ENCODE assay signal across 19 cellular contexts in the genomic region with DNA sequence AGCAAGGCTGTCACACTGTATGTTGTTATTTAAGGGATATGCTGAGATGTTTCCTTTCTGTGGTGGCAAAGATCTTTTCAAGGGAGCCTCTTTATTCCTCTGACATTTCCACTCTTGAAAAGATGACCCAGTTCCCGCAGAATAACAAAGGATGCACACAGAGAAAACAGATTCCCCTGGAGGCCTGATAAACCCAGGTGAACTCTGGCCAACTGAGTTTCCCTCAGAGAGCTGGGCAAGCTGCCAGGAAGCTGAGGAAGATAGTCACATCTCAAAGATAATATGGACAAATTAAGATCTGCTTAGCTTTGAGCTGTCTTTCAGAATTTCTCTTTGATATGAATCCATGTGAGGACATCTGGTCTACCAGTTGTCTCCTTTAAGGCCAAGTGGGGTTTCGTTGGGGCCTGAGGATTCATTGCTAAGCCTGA. TPM values are rescaled to one million over a fixed set of nuclear protein-coding genes. Genes with fewer than 3 reads are reported as not detected.
DNase-seq lines count a peak whose midpoint lies in the region; ATAC-seq and TF ChIP-seq lines count a peak whose summit lies in the region.
"Had no signal": no experiment of that assay in that cellular context is flagged by ENCODE, and none has a peak within 500 bp of the region (broad histone marks: within the 10 kb centered on the region; RNA-seq: fewer than 3 reads in every experiment).

No MANE protein-coding gene starts in this region.

- H3K36me3 ChIP-seq in smooth muscle cell (ENCODE audit: low read depth) (no peaks in the 10 kb centered on the region), mucosa of descending colon (ENCODE audit: low read depth) (no peaks in the 10 kb centered on the region)
- H3K36me3 ChIP-seq: neutrophil, thyroid gland had no signal

- no peaks in the 10 kb centered on the region for H3K27me3 ChIP-seq in smooth muscle cell (ENCODE audit: low read depth)
- H3K27me3 ChIP-seq: neutrophil, thyroid gland had no signal

- H3K4me3 ChIP-seq in epithelial cell of esophagus (ENCODE audit: low read length) = no peak overlapping the region
- no peak overlapping the region for H3K4me3 ChIP-seq in smooth muscle cell
- H3K4me3 ChIP-seq in mucosa of descending colon = no peak overlapping the region
- H3K4me3 ChIP-seq: thyroid gland had no signal

- H2AFZ ChIP-seq in smooth muscle cell (ENCODE audit: low read depth) = peak overlapping the region; percentile 6

- WGBS in smooth muscle cell (ENCODE audit: low lambda C conversion rate) = 84% methylated on average over 2 of the region's 2 CpGs

- TF ChIP-seq CTCF in epithelial cell of esophagus (IDR thresholded peaks at IDR 0.05; ENCODE audit: insufficient read depth, low read depth, low read length, missing control alignments) = no peak
- no peak for TF ChIP-seq CTCF in smooth muscle cell (IDR thresholded peaks at IDR 0.05; ENCODE audit: borderline replicate concordance, insufficient read depth, poor library complexity, severe bottlenecking)
- no peak for TF ChIP-seq CTCF in mucosa of descending colon (IDR thresholded peaks at IDR 0.05)

- no peaks in the 10 kb centered on the region for H3K79me2 ChIP-seq in smooth muscle cell (ENCODE audit: low read depth)

- DNase-seq in NCI-H2227 (lab: John Stamatoyannopoulos, UW; ENCODE audit: unreplicated experiment) (peak; percentile 10), NCI-H2227 treated with DMSO at 0.1 percent for 48 hours (lab: John Stamatoyannopoulos, UW) (no peak), NCI-H2196 treated with DMSO at 0.1 percent for 48 hours (lab: John Stamatoyannopoulos, UW; ENCODE audit: unreplicated experiment) (peak; percentile 15), epithelial cell of esophagus (ENCODE audit: low read depth) (peak; percentile 34), smooth muscle cell (lab: John Stamatoyannopoulos, UW; ENCODE audit: unreplicated experiment) (no peak), mucosa of descending colon (no peak)
- DNase-seq in activated CD4-positive, CD25-positive, alpha-beta regulatory T cell treated with anti-CD3 and anti-CD28 coated beads, Interleukin-2, amount 50 U/mL, for 72 hours = no peak
- DNase-seq: activated CD4-positive, CD25-positive, alpha-beta regulatory T cell; activated CD8-positive, alpha-beta memory T cell treated with anti-CD3 and anti-CD28 coated beads for 24 hours; CD4-positive, alpha-beta T cell; cortex of kidney; kidney; NCI-H1092; stimulated activated naive B cell treated with anti-CD40 and anti-IgM and Interleukin-4, amounts not matched to agents 10 μg/mL and 1 μg/mL and 100 μg/mL, for 72 hours had no signal

- intact Hi-C loops in mucosa of descending colon (cut with DNase I, micrococcal nuclease) = no loop called here

- H3K4me2 ChIP-seq in smooth muscle cell = peak overlapping the region; percentile 42

- H3K27ac ChIP-seq in smooth muscle cell (ENCODE audit: low read depth) = peak overlapping the region; percentile 14
- H3K27ac ChIP-seq: neutrophil, thyroid gland had no signal

- H3K9me3 ChIP-seq in smooth muscle cell (replicated peaks; ENCODE audit: low read depth) (no peaks in the 10 kb centered on the region), mucosa of descending colon (no peaks in the 10 kb centered on the region)
- H3K9me3 ChIP-seq: neutrophil, thyroid gland had no signal

- H3K4me1 ChIP-seq in smooth muscle cell (ENCODE audit: low read depth) (no peaks in the 10 kb centered on the region), mucosa of descending colon (ENCODE audit: low read depth) (no peaks in the 10 kb centered on the region)
- H3K4me1 ChIP-seq: thyroid gland had no signal

- H3F3A ChIP-seq in smooth muscle cell (ENCODE audit: low read depth) = no peaks in the 10 kb centered on the region

- no peak overlapping the region for H3K9ac ChIP-seq in smooth muscle cell (ENCODE audit: low read depth)

- no peak for ATAC-seq in HG03045 (IDR thresholded peaks at IDR 0.05; ENCODE audit: unreplicated experiment)
- ATAC-seq in mucosa of descending colon = no peak
- ATAC-seq: stimulated activated naive B cell treated with anti-CD40 and anti-IgM and Interleukin-4, amounts not matched to agents 10 μg/mL and 1 μg/mL and 100 μg/mL, for 72 hours had no signal

- no peaks in the 10 kb centered on the region for H4K20me1 ChIP-seq in smooth muscle cell (ENCODE audit: low read depth)

RNA-seq across cellular contexts. Expression of gene ID4, which starts 59.4 kb away (rescaled TPM):
- 123 and 147 TPM in 2 replicates for total RNA-seq in smooth muscle cell
- 181 and 223 TPM in 2 replicates for polyA plus RNA-seq in smooth muscle cell
- 1 to 10 TPM; 3.0 to 7.4 (median 4.7) TPM for total RNA-seq in mucosa of descending colon
- total RNA-seq: activated T-helper 1 cell treated with anti-CD3 and anti-CD28 coated beads, Interleukin-12 subunit alpha, Interleukin-12 subunit beta, Interleukin-2, Interleukin-4 antibody, amounts not matched to agents 30 ng/mL and 10 ng/mL and 1 ng/mL, durations not matched to agents 14 hours and 24 hours and 36 hours; CD4-positive, alpha-beta T cell; T-helper 2 cell treated with Interferon-gamma antibody and Interleukin-4, amounts not matched to agents 100 ng/mL and 5 ng/mL, for 36 hours had no signal

Comparison
In these comparisons a context has a peak if more than half of its experiments do, and no peak if none do; other contexts are left out.
1. DNase-seq: peak in NCI-H2227 (single experiment), NCI-H2196 treated with DMSO at 0.1 percent for 48 hours (single experiment) and epithelial cell of esophagus (single experiment); none in NCI-H2227 treated with DMSO at 0.1 percent for 48 hours (single experiment), smooth muscle cell (single experiment), mucosa of descending colon (0 of 3) and activated CD4-positive, CD25-positive, alpha-beta regulatory T cell treated with anti-CD3 and anti-CD28 coated beads, Interleukin-2, amount 50 U/mL, for 72 hours (single experiment).
2. RNA of gene ID4, which starts 59.4 kb away (total RNA-seq): 123 to 147 TPM in smooth muscle cell; 3.0 to 7.4 TPM in mucosa of descending colon; every median in the first group is over 10 times any median in the second.